Comparison of ENCODE assay signal across 8 cellular contexts in the genomic region with DNA sequence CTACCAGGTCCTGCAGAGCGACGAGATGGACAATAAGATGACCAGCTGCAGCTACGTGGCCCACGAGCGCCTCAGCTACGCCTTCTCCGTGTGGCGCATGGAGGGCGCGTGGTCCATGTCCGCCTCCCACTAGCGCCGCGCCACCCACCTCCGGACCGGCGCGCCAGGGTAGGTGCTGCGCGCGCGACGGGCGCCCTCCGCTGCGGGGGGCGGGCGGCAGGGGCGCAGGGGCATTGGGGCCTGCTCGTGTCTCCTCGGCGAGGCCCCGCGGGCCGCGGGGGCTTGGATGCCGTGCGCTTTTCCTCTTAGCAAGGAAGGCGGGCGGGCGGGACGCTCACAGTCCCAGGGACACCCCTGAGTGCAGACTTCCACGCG. TPM values are rescaled to one million over a fixed set of nuclear protein-coding genes. Genes with fewer than 3 reads are reported as not detected.
DNase-seq lines count a peak whose midpoint lies in the region; ATAC-seq, FAIRE-seq and TF ChIP-seq lines count a peak whose summit lies in the region.

No MANE protein-coding gene starts in this region.

- H3K9me3 Mint-ChIP-seq in stimulated activated memory B cell treated with anti-CD40 and anti-IgM and Interleukin-4, amounts not matched to agents 10 μg/mL and 1 μg/mL and 100 μg/mL, for 72 hours = no peaks in the 10 kb centered on the region
- no peaks in the 10 kb centered on the region for H3K9me3 Mint-ChIP-seq in activated T-helper 1 cell treated with anti-CD3 and anti-CD28 coated beads, Interleukin-12 subunit alpha, Interleukin-12 subunit beta, Interleukin-2, Interleukin-4 antibody, amounts not matched to agents 30 ng/mL and 10 ng/mL and 1 ng/mL, durations not matched to agents 14 hours and 24 hours and 36 hours

- POLR2A ChIA-PET in endothelial cell of umbilical vein (lab: Charles Lee) = no interaction called here

- 3% methylated on average over 44 of the region's 44 CpGs for WGBS in HUES64
- 3 to 4% methylated on average over 29 to 44 of the region's 44 CpGs for WGBS in lung, 2 donors

- peak overlapping the region; percentile 86 for H2AFZ ChIP-seq in endothelial cell of umbilical vein (ENCODE audit: low read depth, low read length)

- H3K9me3 ChIP-seq in HUES64 (ENCODE audit: insufficient read depth, low read depth, low read length) = no peaks in the 10 kb centered on the region
- no peaks in the 10 kb centered on the region for H3K9me3 ChIP-seq in endothelial cell of umbilical vein (replicated peaks; ENCODE audit: control insufficient read depth, insufficient read depth, low read length)
- peaks cover 0 to 2% of the 10 kb centered on the region in 2 donors for H3K9me3 ChIP-seq in lung (ENCODE audit: control insufficient read depth in 2 of 2, insufficient read depth in 1 of 2, low read length in 1 of 2)

- FAIRE-seq in endothelial cell of umbilical vein (lab: Jason Lieb, UNC) = no peak

- DNase-seq in endothelial cell of umbilical vein (ENCODE audit: low read depth, low spot score) = no peak
- DNase-seq in lung (ENCODE audit: low spot score) = no peak
- DNase-seq in activated CD4-positive, CD25-positive, alpha-beta regulatory T cell treated with anti-CD3 and anti-CD28 coated beads, Interleukin-2, amount 50 U/mL, for 72 hours = no peak
- DNase-seq in activated T-helper 1 cell treated with anti-CD3 and anti-CD28 coated beads, Interleukin-12 subunit alpha, Interleukin-12 subunit beta, Interleukin-2, Interleukin-4 antibody, amounts not matched to agents 30 ng/mL and 10 ng/mL and 1 ng/mL, durations not matched to agents 14 hours and 24 hours and 36 hours (ENCODE audit: low spot score) = no peak
- no peak for DNase-seq in retina

- no peaks in the 10 kb centered on the region for H3K36me3 ChIP-seq in HUES64 (ENCODE audit: insufficient read depth, low read length)
- no peaks in the 10 kb centered on the region for H3K36me3 ChIP-seq in endothelial cell of umbilical vein (ENCODE audit: control insufficient read depth in 2 of 2, extremely low read depth in 1 of 2, insufficient read depth in 2 of 2, low read length in 2 of 2)
- no peaks in the 10 kb centered on the region for H3K36me3 ChIP-seq in lung (ENCODE audit: control insufficient read depth in 2 of 2, insufficient read depth in 2 of 2, low read length in 2 of 2)

- H3K9me1 ChIP-seq in endothelial cell of umbilical vein (replicated peaks; ENCODE audit: control insufficient read depth, extremely low read depth, insufficient read depth, low read length) = no peaks in the 10 kb centered on the region

- H3K4me1 ChIP-seq in HUES64 (ENCODE audit: insufficient read depth, low read length) (no peaks in the 10 kb centered on the region), endothelial cell of umbilical vein (ENCODE audit: control insufficient read depth, extremely low read depth, insufficient read depth, low read length) (peaks cover 4% of the 10 kb centered on the region), lung (ENCODE audit: control insufficient read depth in 2 of 2, insufficient read depth in 2 of 2, low read length in 2 of 2) (peaks cover 4 to 18% of the 10 kb centered on the region in 2 donors)

- no peaks in the 10 kb centered on the region for H4K20me1 ChIP-seq in endothelial cell of umbilical vein (replicated peaks; ENCODE audit: control insufficient read depth, extremely low read depth, insufficient read depth, low read length)

- peaks cover 98% of the 10 kb centered on the region for H3K27me3 ChIP-seq in HUES64 (ENCODE audit: insufficient read depth, low read length)
- H3K27me3 ChIP-seq in endothelial cell of umbilical vein (ENCODE audit: control insufficient read depth in 2 of 2, insufficient read depth in 2 of 2, low read length in 2 of 2) = peaks cover 14 to 31% of the 10 kb centered on the region in 2 experiments
- H3K27me3 ChIP-seq in lung (ENCODE audit: control insufficient read depth, insufficient read depth) = peaks cover 16% of the 10 kb centered on the region

- H3K27me3 Mint-ChIP-seq in stimulated activated memory B cell treated with anti-CD40 and anti-IgM and Interleukin-4, amounts not matched to agents 10 μg/mL and 1 μg/mL and 100 μg/mL, for 72 hours = peaks cover 20% of the 10 kb centered on the region
- peaks cover 57% of the 10 kb centered on the region for H3K27me3 Mint-ChIP-seq in activated T-helper 1 cell treated with anti-CD3 and anti-CD28 coated beads, Interleukin-12 subunit alpha, Interleukin-12 subunit beta, Interleukin-2, Interleukin-4 antibody, amounts not matched to agents 30 ng/mL and 10 ng/mL and 1 ng/mL, durations not matched to agents 14 hours and 24 hours and 36 hours (ENCODE audit: insufficient read depth)

- dilution Hi-C loops in endothelial cell of umbilical vein (cut with MboI; ENCODE audit: extremely low pct_ligation_motif_present, low sequenced_read_pairs) = no loop called here

- TF ChIP-seq CTCF in endothelial cell of umbilical vein (IDR thresholded peaks at IDR 0.05; ENCODE audit: extremely low read depth in 1 of 2, insufficient read depth in 1 of 2, low read depth in 1 of 2, low read length in 2 of 2) = no peak
- TF ChIP-seq CTCF in lung (IDR thresholded peaks at IDR 0.05; ENCODE audit: control extremely low read depth, extremely low read depth) = no peak

- ATAC-seq in lung (ENCODE audit: insufficient read depth, low FRiP score) = no peak
- peak; percentile 39 for ATAC-seq in stimulated activated memory B cell treated with anti-CD40 and anti-IgM and Interleukin-4, amounts not matched to agents 10 μg/mL and 1 μg/mL and 100 μg/mL, for 72 hours
- no peak for ATAC-seq in GM18861 (IDR thresholded peaks at IDR 0.05; ENCODE audit: unreplicated experiment)

- H3K4me3 ChIP-seq in HUES64 (ENCODE audit: low read length) = peak overlapping the region; percentile 49
- peak overlapping the region; percentile 35 to 59 (median 46) for H3K4me3 ChIP-seq in endothelial cell of umbilical vein (replicated peaks in 1 of 3; ENCODE audit: insufficient read depth in 1 of 3, low read depth in 1 of 3, low read length in 3 of 3)
- H3K4me3 ChIP-seq in lung = peak overlapping the region; percentile 68

- H3K4me1 Mint-ChIP-seq in stimulated activated memory B cell treated with anti-CD40 and anti-IgM and Interleukin-4, amounts not matched to agents 10 μg/mL and 1 μg/mL and 100 μg/mL, for 72 hours = no peaks in the 10 kb centered on the region
- no peaks in the 10 kb centered on the region for H3K4me1 Mint-ChIP-seq in activated T-helper 1 cell treated with anti-CD3 and anti-CD28 coated beads, Interleukin-12 subunit alpha, Interleukin-12 subunit beta, Interleukin-2, Interleukin-4 antibody, amounts not matched to agents 30 ng/mL and 10 ng/mL and 1 ng/mL, durations not matched to agents 14 hours and 24 hours and 36 hours (ENCODE audit: low read depth)

- no peak overlapping the region for H3K4me3 Mint-ChIP-seq in stimulated activated memory B cell treated with anti-CD40 and anti-IgM and Interleukin-4, amounts not matched to agents 10 μg/mL and 1 μg/mL and 100 μg/mL, for 72 hours
- H3K4me3 Mint-ChIP-seq in activated T-helper 1 cell treated with anti-CD3 and anti-CD28 coated beads, Interleukin-12 subunit alpha, Interleukin-12 subunit beta, Interleukin-2, Interleukin-4 antibody, amounts not matched to agents 30 ng/mL and 10 ng/mL and 1 ng/mL, durations not matched to agents 14 hours and 24 hours and 36 hours = no peak overlapping the region

- intact Hi-C loops in endothelial cell of umbilical vein (cut with micrococcal nuclease) = loop anchor here (1.0 to 5.0 kb wide), 2 partner anchors 48 to 554 kb away; a partner anchor contains a TSS
- intact Hi-C loops in activated T-helper 1 cell treated with anti-CD3 and anti-CD28 coated beads, Interleukin-12 subunit alpha, Interleukin-12 subunit beta, Interleukin-2, Interleukin-4 antibody, amounts not matched to agents 30 ng/mL and 10 ng/mL and 1 ng/mL, durations not matched to agents 14 hours and 24 hours and 36 hours (cut with micrococcal nuclease) = no loop called here

- peak overlapping the region; percentile 67 for H3K4me2 ChIP-seq in endothelial cell of umbilical vein (ENCODE audit: insufficient read depth, low read length)

- no peak overlapping the region for H3K27ac Mint-ChIP-seq in stimulated activated memory B cell treated with anti-CD40 and anti-IgM and Interleukin-4, amounts not matched to agents 10 μg/mL and 1 μg/mL and 100 μg/mL, for 72 hours
- no peak overlapping the region for H3K27ac Mint-ChIP-seq in activated T-helper 1 cell treated with anti-CD3 and anti-CD28 coated beads, Interleukin-12 subunit alpha, Interleukin-12 subunit beta, Interleukin-2, Interleukin-4 antibody, amounts not matched to agents 30 ng/mL and 10 ng/mL and 1 ng/mL, durations not matched to agents 14 hours and 24 hours and 36 hours

- H3K79me2 ChIP-seq in endothelial cell of umbilical vein (ENCODE audit: control insufficient read depth, insufficient read depth, low read length) = no peaks in the 10 kb centered on the region

- no peak overlapping the region for H3K27ac ChIP-seq in HUES64 (ENCODE audit: low read depth, low read length)
- H3K27ac ChIP-seq in endothelial cell of umbilical vein (ENCODE audit: insufficient read depth, low read depth, low read length) = no peak overlapping the region
- H3K27ac ChIP-seq in lung (ENCODE audit: low read depth in 1 of 2, low read length in 1 of 2) = peak overlapping the region in 1 of 2 donors; percentile 72

- H3K9ac ChIP-seq in HUES64 (ENCODE audit: low read depth, low read length) = no peak overlapping the region; the same call in 1 of the 2 replicates
- H3K9ac ChIP-seq in endothelial cell of umbilical vein (replicated peaks; ENCODE audit: extremely low read depth, insufficient read depth, low read length) = no peak overlapping the region

- CTCF ChIA-PET in endothelial cell of umbilical vein (lab: Charles Lee) = interaction anchor here (1.4 to 3.1 kb wide), 6 partner anchors 9 to 97 kb away, joined by 3 to 14 read pairs (median 9); no protein-coding TSS in a partner anchor

- TF ChIP-seq POLR2A in endothelial cell of umbilical vein (IDR thresholded peaks at IDR 0.05; ENCODE audit: low read depth, low read length) = no peak

- no TSS peak for BruUV-seq in endothelial cell of umbilical vein (replicated peaks; lab: Mats Ljungman, UMichigan)

- no peaks in the 10 kb centered on the region for H3K36me3 Mint-ChIP-seq in stimulated activated memory B cell treated with anti-CD40 and anti-IgM and Interleukin-4, amounts not matched to agents 10 μg/mL and 1 μg/mL and 100 μg/mL, for 72 hours
- H3K36me3 Mint-ChIP-seq in activated T-helper 1 cell treated with anti-CD3 and anti-CD28 coated beads, Interleukin-12 subunit alpha, Interleukin-12 subunit beta, Interleukin-2, Interleukin-4 antibody, amounts not matched to agents 30 ng/mL and 10 ng/mL and 1 ng/mL, durations not matched to agents 14 hours and 24 hours and 36 hours (ENCODE audit: low read depth) = no peaks in the 10 kb centered on the region

RNA-seq across cellular contexts. Expression of a gene that starts 0.7 kb away (rescaled TPM):
- polyA plus RNA-seq in HUES64 (2013, experiment 1 of 2) = 1.9 TPM
- polyA plus RNA-seq in HUES64 (2013, experiment 2 of 2) = 3.5 TPM
- total RNA-seq in endothelial cell of umbilical vein (1.2 and 2.3 TPM in 2 replicates), lung (10 to 100 TPM; 10.8 to 12.5 TPM)
- polyA plus RNA-seq in endothelial cell of umbilical vein (2.7 and 3.4 TPM in 2 replicates), lung (10 to 100 TPM; 10.1 to 14.8 TPM)
- polyA plus RNA-seq in endothelial cell of umbilical vein (2011; cell fraction: cytosol; rRNA removed) = 2.8 TPM in 2 replicates
- 0.95 and 1.5 TPM in 2 replicates for polyA plus RNA-seq in endothelial cell of umbilical vein (2011; cell fraction: nucleus; rRNA removed)
- 1.6 and 2.1 TPM in 2 replicates for polyA plus RNA-seq in endothelial cell of umbilical vein (2012)
- polyA minus RNA-seq in endothelial cell of umbilical vein = 0.51 and 1.4 TPM in 2 replicates
- polyA minus RNA-seq in endothelial cell of umbilical vein (2011; cell fraction: cytosol; rRNA and poly(A)+ RNA removed) = 4.2 TPM
- 1.0 and 2.6 TPM in 2 replicates for polyA minus RNA-seq in endothelial cell of umbilical vein (2011; cell fraction: nucleus; rRNA and poly(A)+ RNA removed)
- not detected in 2 replicates for total RNA-seq in activated T-helper 1 cell treated with anti-CD3 and anti-CD28 coated beads, Interleukin-12 subunit alpha, Interleukin-12 subunit beta, Interleukin-2, Interleukin-4 antibody, amounts not matched to agents 30 ng/mL and 10 ng/mL and 1 ng/mL, durations not matched to agents 14 hours and 24 hours and 36 hours
